ENCODE assay signal across 8 cellular contexts in genomic region chr10:100184426-100185219, GRCh38. TPM values are rescaled to one million over a fixed set of nuclear protein-coding genes. Genes with fewer than 3 reads are reported as not detected.
DNase-seq lines count a peak whose midpoint lies in the region; ATAC-seq, FAIRE-seq and TF ChIP-seq lines count a peak whose summit lies in the region.

No MANE protein-coding gene starts in this region.

- H3K27ac ChIP-seq in BLaER1: peak overlapping the region; percentile 92
- peak overlapping the region; percentile 84 to 91 for H3K27ac ChIP-seq in mucosa of rectum (ENCODE audit: low read depth in 2 of 2, low read length in 2 of 2)

- ATAC-seq in GM19452 (IDR thresholded peaks at IDR 0.05; ENCODE audit: unreplicated experiment): peak; percentile 11
- no peak for ATAC-seq in GM18858 (IDR thresholded peaks at IDR 0.05; ENCODE audit: unreplicated experiment)

- H3K4me3 ChIP-seq in BLaER1 (peak overlapping the region; percentile 84), choroid plexus epithelial cell (ENCODE audit: low read depth, low read length) (peak overlapping the region; percentile 93), mucosa of rectum (ENCODE audit: low read length in 2 of 2) (peak overlapping the region; percentile 96 to 97)

- peaks cover 45% of the 10 kb centered on the region for H3K4me1 ChIP-seq in BLaER1
- H3K4me1 ChIP-seq in mucosa of rectum (ENCODE audit: control insufficient read depth in 2 of 2, insufficient read depth in 2 of 2, low read length in 2 of 2): peaks cover 30 to 40% of the 10 kb centered on the region in 2 donors

- H3K9me3 ChIP-seq in BLaER1: no peaks in the 10 kb centered on the region
- H3K9me3 ChIP-seq in mucosa of rectum (ENCODE audit: control insufficient read depth in 2 of 2, low read length in 2 of 2): no peaks in the 10 kb centered on the region

- peak overlapping the region; percentile 87 for H3K9ac ChIP-seq in BLaER1
- H3K9ac ChIP-seq in mucosa of rectum (ENCODE audit: low read depth in 1 of 2, low read length in 2 of 2): peak overlapping the region; percentile 92 to 97

- H3K4me2 ChIP-seq in BLaER1: peak overlapping the region; percentile 89

- H3K36me3 ChIP-seq in BLaER1 (peaks cover 46% of the 10 kb centered on the region), mucosa of rectum (ENCODE audit: control insufficient read depth in 2 of 2, insufficient read depth in 2 of 2, low read length in 2 of 2) (peaks cover 2 to 5% of the 10 kb centered on the region in 2 donors)

- no peak for FAIRE-seq in frontal cortex (lab: Jason Lieb, UNC)

- peaks cover 39% of the 10 kb centered on the region for H4K20me1 ChIP-seq in BLaER1

- no peaks in the 10 kb centered on the region for H3K27me3 ChIP-seq in BLaER1
- no peaks in the 10 kb centered on the region for H3K27me3 ChIP-seq in mucosa of rectum (ENCODE audit: control insufficient read depth in 2 of 2, insufficient read depth in 2 of 2, low read length in 2 of 2)

- DNase-seq in OCI-M1 (lab: John Stamatoyannopoulos, UW) (peak; percentile 68), choroid plexus epithelial cell (ENCODE audit: low read depth) (peak; percentile 12), T-helper 9 cell (no peak), frontal cortex (ENCODE audit: low spot score in 2 of 2) (no peak)

- TF ChIP-seq CTCF in choroid plexus epithelial cell (conservative IDR thresholded peaks at IDR 0.05; ENCODE audit: low read depth, low read length): no peak

RNA-seq across cellular contexts. Expression of gene ERLIN1, which starts 1.2 kb away (rescaled TPM):
- total RNA-seq in frontal cortex: 10.6 TPM

RNA-seq across cellular contexts. Expression of gene CHUK, which starts 44.8 kb away (rescaled TPM):
- 19.2 TPM for total RNA-seq in frontal cortex

Comparison
In these comparisons a context has a peak if more than half of its experiments do, and no peak if none do; other contexts are left out.
1. DNase-seq: peak in OCI-M1 (single experiment) and choroid plexus epithelial cell (single experiment); none in T-helper 9 cell (single experiment) and frontal cortex (0 of 2).
2. Peak in every context shown above with its lines, with median percentiles within 50 percentile points of each other: H3K4me3 ChIP-seq.